ENCODE assay signal across 19 cellular contexts in genomic region chr9:100074093-100074492, GRCh38.
"Had no signal": no experiment of that assay in that cellular context is flagged by ENCODE, and none has a peak within 500 bp of the region (broad histone marks: within the 10 kb centered on the region; RNA-seq: fewer than 3 reads in every experiment).

No MANE protein-coding gene starts in this region.

- H3K27me3 ChIP-seq: gastroesophageal sphincter, heart left ventricle, sigmoid colon, stomach, suprapubic skin, transverse colon, uterus had no signal

- H3K36me3 ChIP-seq: gastroesophageal sphincter, sigmoid colon, stomach, suprapubic skin, transverse colon, uterus had no signal

- H3K9ac ChIP-seq: parathyroid adenoma had no signal

- H3K27ac ChIP-seq: gastroesophageal sphincter, heart left ventricle, parathyroid adenoma, sigmoid colon, stomach, suprapubic skin, transverse colon, uterus had no signal

- H3K4me2 ChIP-seq: smooth muscle cell had no signal

- H3K4me1 ChIP-seq: suprapubic skin, uterus had no signal

- H3K9me3 ChIP-seq: gastroesophageal sphincter, heart left ventricle, sigmoid colon, stomach, suprapubic skin, transverse colon, uterus had no signal

- H2AFZ ChIP-seq: parathyroid adenoma had no signal

- DNase-seq: activated CD4-positive, alpha-beta memory T cell treated with anti-CD3 and anti-CD28 coated beads, Interleukin-2, amount 10 ng/mL, durations not matched to agents 7 days and 5 days; activated CD4-positive, alpha-beta T cell treated with anti-CD3 and anti-CD28 coated beads, Interleukin-2, amount 10 ng/mL, durations not matched to agents 24 days and 14 days; activated effector memory CD4-positive, alpha-beta T cell treated with Interleukin-2 at 50 U/mL for 16 hours; activated naive CD4-positive, alpha-beta T cell treated with anti-CD3 and anti-CD28 coated beads for 36 hours; activated naive CD8-positive, alpha-beta T cell treated with anti-CD3 and anti-CD28 coated beads, Interleukin-2, amount 10 ng/mL, durations not matched to agents 7 days and 5 days; activated T-cell treated with anti-CD3 and anti-CD28 coated beads, Interleukin-2, amount 50 U/mL, for 72 hours; dermis blood vessel endothelial cell; effector CD8-positive, alpha-beta T cell; heart left ventricle; sigmoid colon; stimulated activated CD4-positive, alpha-beta T cell treated with anti-CD3 and anti-CD28 coated beads, Interleukin-15, amount 100 ng/mL, for 24 hours; stomach; T-helper 2 cell; transverse colon; uterus had no signal

- H3K4me3 ChIP-seq: gastroesophageal sphincter, heart left ventricle, sigmoid colon, smooth muscle cell, stomach, suprapubic skin, transverse colon, uterus had no signal
